ENCODE assay signal across 18 cellular contexts in genomic region chr4:119190354-119190753, GRCh38. TPM values are rescaled to one million over a fixed set of nuclear protein-coding genes. Genes with fewer than 3 reads are reported as not detected.
"Had no signal": no experiment of that assay in that cellular context is flagged by ENCODE, and none has a peak within 500 bp of the region (broad histone marks: within the 10 kb centered on the region; RNA-seq: fewer than 3 reads in every experiment).

No MANE protein-coding gene starts in this region.

- H3K9me3 ChIP-seq: tibial artery had no signal

- H3K9ac ChIP-seq: parathyroid adenoma had no signal

- H2AFZ ChIP-seq: parathyroid adenoma had no signal

- ATAC-seq: T-helper 17 cell had no signal

- H3K4me3 ChIP-seq: tibial artery had no signal

- FAIRE-seq: islet of Langerhans had no signal

- H3K27me3 ChIP-seq: tibial artery had no signal

- H3K27ac ChIP-seq: parathyroid adenoma had no signal

- DNase-seq: activated CD4-positive, alpha-beta memory T cell treated with anti-CD3 and anti-CD28 coated beads for 36 hours; activated CD4-positive, alpha-beta T cell treated with anti-CD3 and anti-CD28 coated beads for 48 hours; activated naive CD4-positive, alpha-beta T cell treated with Interleukin-2 at 50 U/mL for 16 hours; activated naive CD8-positive, alpha-beta T cell treated with anti-CD3 and anti-CD28 coated beads, Interleukin-2, amount 10 ng/mL, durations not matched to agents 7 days and 5 days; activated T-cell treated with anti-CD3 and anti-CD28 coated beads, Interleukin-2, amount 50 U/mL, for 48 hours; cortex of kidney; hypothalamus; nucleus accumbens; stimulated activated CD4-positive, alpha-beta T cell treated with anti-CD3 and anti-CD28 coated beads, Interleukin-4, amount 100 ng/mL, for 24 hours; stimulated activated naive CD4-positive, alpha-beta T cell treated with Interleukin-2 at 50 U/mL for 16 hours; SW 1271; T-helper 17 cell; tibial artery had no signal

- H3K4me1 ChIP-seq: parathyroid adenoma had no signal

- H3K79me2 ChIP-seq: parathyroid adenoma had no signal

- H3K36me3 ChIP-seq: tibial artery had no signal

RNA-seq across cellular contexts. Expression of gene MYOZ2, which starts 54.7 kb away (rescaled TPM):
- total RNA-seq: activated CD4-positive, alpha-beta memory T cell treated with anti-CD3 and anti-CD28 coated beads for 36 hours; activated naive CD8-positive, alpha-beta T cell treated with anti-CD3 and anti-CD28 coated beads, Interleukin-2, amount 10 ng/mL, durations not matched to agents 7 days and 5 days; cerebellum; lower leg skin; T-helper 17 cell had no signal
- polyA plus RNA-seq: neural cell had no signal
